In genomic region chr5:58188287-58188651, GRCh38 we compare ENCODE assay signal across 12 cellular contexts.
DNase-seq lines count a peak whose midpoint lies in the region; TF ChIP-seq lines count a peak whose summit lies in the region.
"Had no signal": no experiment of that assay in that cellular context is flagged by ENCODE, and none has a peak within 500 bp of the region (broad histone marks: within the 10 kb centered on the region; RNA-seq: fewer than 3 reads in every experiment).

No MANE protein-coding gene starts in this region.

- no peaks in the 10 kb centered on the region for H3K4me1 ChIP-seq in uterus
- H3K4me1 ChIP-seq in effector memory CD4-positive, alpha-beta T cell (ENCODE audit: control insufficient read depth, insufficient read depth, low read length, poor library complexity, severe bottlenecking), result no peaks in the 10 kb centered on the region

- no peaks in the 10 kb centered on the region for H3K36me3 ChIP-seq in BJ (ENCODE audit: control insufficient read depth, insufficient read depth, low read length)
- no peaks in the 10 kb centered on the region for H3K36me3 ChIP-seq in MG63
- H3K36me3 ChIP-seq in uterus, result no peaks in the 10 kb centered on the region
- no peaks in the 10 kb centered on the region for H3K36me3 ChIP-seq in effector memory CD4-positive, alpha-beta T cell (ENCODE audit: control insufficient read depth, insufficient read depth, low read length)

- DNase-seq in BJ (ENCODE audit: low read depth) (peak; percentile 29), MG63 (peak; percentile 67), dermis microvascular lymphatic vessel endothelial cell (ENCODE audit: low read depth in 2 of 2) (peak; percentile 49 to 78), mucosa of gallbladder (ENCODE audit: low spot score) (peak; percentile 20), epidermal melanocyte (ENCODE audit: insufficient read length, low spot score) (no peak), uterus (no peak), NCI-H146 treated with DMSO at 0.1 percent for 48 hours (lab: John Stamatoyannopoulos, UW; ENCODE audit: unreplicated experiment) (no peak)
- no peak for DNase-seq in effector memory CD4-positive, alpha-beta T cell
- DNase-seq: activated CD4-positive, alpha-beta T cell treated with anti-CD3 and anti-CD28 coated beads for 1 hour; activated naive CD8-positive, alpha-beta T cell treated with anti-CD3 and anti-CD28 coated beads for 36 hours had no signal

- intact Hi-C loops in uterus (cut with DNase I; ENCODE audit: low total_unique reads), result no loop called here

- peak; percentile 29; the same call in 1 of the 2 replicates for TF ChIP-seq CTCF in BJ (IDR thresholded peaks at IDR 0.05; ENCODE audit: insufficient read depth, low read depth, low read length)
- no peak for TF ChIP-seq CTCF in uterus (IDR thresholded peaks at IDR 0.05)

- no peaks in the 10 kb centered on the region for H3K9me3 ChIP-seq in MG63
- H3K9me3 ChIP-seq in uterus, result no peaks in the 10 kb centered on the region
- no peaks in the 10 kb centered on the region for H3K9me3 ChIP-seq in effector memory CD4-positive, alpha-beta T cell (ENCODE audit: control insufficient read depth, low read length)

- POLR2A ChIA-PET in BJ (lab: Charles Lee), result interaction anchor here (0.6 kb wide), 1 partner anchor 300 kb away, joined by 5 read pairs; no protein-coding TSS in a partner anchor

- no peaks in the 10 kb centered on the region for H3K27me3 ChIP-seq in BJ (ENCODE audit: control insufficient read depth, insufficient read depth, low read length)
- H3K27me3 ChIP-seq in MG63, result no peaks in the 10 kb centered on the region
- no peaks in the 10 kb centered on the region for H3K27me3 ChIP-seq in uterus
- no peaks in the 10 kb centered on the region for H3K27me3 ChIP-seq in effector memory CD4-positive, alpha-beta T cell (replicated peaks; ENCODE audit: control insufficient read depth, insufficient read depth, low read length, poor library complexity, severe bottlenecking)

- CTCF ChIA-PET in BJ (lab: Yijun Ruan, JAX), result interaction anchor here (1.4 kb wide), 1 partner anchor 31 kb away, joined by 3 read pairs; no protein-coding TSS in a partner anchor

- H3K4me3 ChIP-seq in BJ (ENCODE audit: low read depth, low read length), result no peak overlapping the region
- no peak overlapping the region for H3K4me3 ChIP-seq in MG63
- no peak overlapping the region for H3K4me3 ChIP-seq in uterus
- no peak overlapping the region for H3K4me3 ChIP-seq in effector memory CD4-positive, alpha-beta T cell (ENCODE audit: insufficient read depth, low read depth, low read length, poor library complexity, severe bottlenecking)
- H3K4me3 ChIP-seq: skin epidermis had no signal

- H3K27ac ChIP-seq in uterus, result no peak overlapping the region
- H3K27ac ChIP-seq in effector memory CD4-positive, alpha-beta T cell (ENCODE audit: insufficient read depth, low read length, poor library complexity, severe bottlenecking), result no peak overlapping the region
- H3K27ac ChIP-seq: KMS-11 had no signal

- TF ChIP-seq POLR2A in uterus (IDR thresholded peaks at IDR 0.05), result no peak

Comparison
In these comparisons a context has a peak if more than half of its experiments do, and no peak if none do; other contexts are left out.
1. DNase-seq: peak in BJ (single experiment), MG63 (single experiment), dermis microvascular lymphatic vessel endothelial cell (2 of 2) and mucosa of gallbladder (single experiment); none in epidermal melanocyte (single experiment), uterus (0 of 2), NCI-H146 treated with DMSO at 0.1 percent for 48 hours (single experiment) and effector memory CD4-positive, alpha-beta T cell (0 of 3).